ENCODE assay signal across 1 cellular context in genomic region chr10:132415255-132415654, GRCh38.
TF ChIP-seq lines count a peak whose summit lies in the region.

No MANE protein-coding gene starts in this region.

TF ChIP-seq in GM23338, 12 proteins besides CTCF, POLR2A, EP300 and RAD21 (continued from another document):
- no peak for TF ChIP-seq REST (IDR thresholded peaks at IDR 0.05; ENCODE audit: unreplicated experiment)
- no peak for TF ChIP-seq POLR2AphosphoS5 (IDR thresholded peaks at IDR 0.05; ENCODE audit: low read depth)
- no peak for TF ChIP-seq NANOG (IDR thresholded peaks at IDR 0.05; ENCODE audit: borderline replicate concordance)
- no peak for TF ChIP-seq ZNF114 (CRISPR knock-in tag; IDR thresholded peaks at IDR 0.05)
- TF ChIP-seq CREB1 (CRISPR knock-in tag; IDR thresholded peaks at IDR 0.05; ENCODE audit: low read depth): no peak
